In the genomic region with DNA sequence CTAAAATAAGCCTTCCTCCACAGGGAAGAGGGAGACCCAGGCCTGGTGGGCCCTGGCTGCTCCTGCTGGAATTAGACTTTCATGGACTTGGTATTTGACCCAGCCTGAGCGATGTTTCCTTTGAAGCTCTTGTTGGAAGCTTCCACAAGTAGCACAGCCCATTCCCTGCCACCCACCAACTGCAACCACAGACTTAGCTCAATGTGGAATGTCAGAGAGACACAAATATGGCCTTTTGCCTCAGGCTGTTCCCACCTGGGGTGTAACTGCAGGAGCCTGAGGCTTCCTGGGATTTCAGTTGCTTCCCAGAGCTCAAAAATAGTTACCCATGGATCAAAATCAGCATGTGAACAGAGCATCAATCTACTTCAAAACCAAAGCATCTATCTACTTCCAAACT, we compare ENCODE assay signal across 19 cellular contexts.
"Had no signal": no experiment of that assay in that cellular context is flagged by ENCODE, and none has a peak within 500 bp of the region (broad histone marks: within the 10 kb centered on the region; RNA-seq: fewer than 3 reads in every experiment).

No MANE protein-coding gene starts in this region.

- H3K9me3 ChIP-seq: colonic mucosa, heart left ventricle, left ventricle myocardium inferior, sigmoid colon, stomach, thyroid gland, vagina had no signal

- H3K4me3 Mint-ChIP-seq: activated CD4-positive, alpha-beta memory T cell treated with anti-CD3 and anti-CD28 coated beads, Interleukin-2, amount 10 ng/mL, durations not matched to agents 7 days and 5 days; activated CD4-positive, alpha-beta T cell treated with anti-CD3 and anti-CD28 coated beads for 36 hours; activated naive CD8-positive, alpha-beta T cell treated with anti-CD3 and anti-CD28 coated beads, Interleukin-2, amount 50 U/mL, for 24 hours; memory B cell; nephron progenitor cell had no signal

- H3K27ac Mint-ChIP-seq: activated CD4-positive, alpha-beta memory T cell treated with anti-CD3 and anti-CD28 coated beads, Interleukin-2, amount 10 ng/mL, durations not matched to agents 7 days and 5 days; activated CD4-positive, alpha-beta T cell treated with anti-CD3 and anti-CD28 coated beads for 36 hours; activated naive CD8-positive, alpha-beta T cell treated with anti-CD3 and anti-CD28 coated beads, Interleukin-2, amount 50 U/mL, for 24 hours had no signal

- H3K27ac ChIP-seq: colonic mucosa, heart left ventricle, left ventricle myocardium inferior, sigmoid colon, stomach, thyroid gland, vagina had no signal

- H3K4me3 ChIP-seq: colonic mucosa, heart left ventricle, left ventricle myocardium inferior, sigmoid colon, stomach, thyroid gland, vagina had no signal

- H3K36me3 Mint-ChIP-seq: memory B cell had no signal

- FAIRE-seq: astrocyte, keratinocyte had no signal

- H3K9me3 Mint-ChIP-seq: activated CD4-positive, alpha-beta memory T cell treated with anti-CD3 and anti-CD28 coated beads, Interleukin-2, amount 10 ng/mL, durations not matched to agents 7 days and 5 days; activated naive CD8-positive, alpha-beta T cell treated with anti-CD3 and anti-CD28 coated beads, Interleukin-2, amount 50 U/mL, for 24 hours; memory B cell; nephron progenitor cell had no signal

- H3K4me1 ChIP-seq: colonic mucosa, vagina had no signal

- H3K27me3 Mint-ChIP-seq: activated CD4-positive, alpha-beta T cell treated with anti-CD3 and anti-CD28 coated beads for 36 hours; memory B cell had no signal

- H3K27me3 ChIP-seq: colonic mucosa, heart left ventricle, sigmoid colon, stomach, thyroid gland, vagina had no signal

- H3K4me1 Mint-ChIP-seq: activated CD4-positive, alpha-beta memory T cell treated with anti-CD3 and anti-CD28 coated beads, Interleukin-2, amount 10 ng/mL, durations not matched to agents 7 days and 5 days; activated CD4-positive, alpha-beta T cell treated with anti-CD3 and anti-CD28 coated beads for 36 hours had no signal

- H3K36me3 ChIP-seq: colonic mucosa, heart left ventricle, left ventricle myocardium inferior, sigmoid colon, stomach, thyroid gland, vagina had no signal

- DNase-seq: activated CD4-positive, alpha-beta memory T cell treated with anti-CD3 and anti-CD28 coated beads, Interleukin-2, amount 10 ng/mL, durations not matched to agents 7 days and 5 days; activated CD4-positive, alpha-beta T cell treated with anti-CD3 and anti-CD28 coated beads for 36 hours; activated CD8-positive, alpha-beta memory T cell treated with anti-CD3 and anti-CD28 coated beads, Interleukin-2, amount 50 U/mL, for 4 hours; activated naive CD8-positive, alpha-beta T cell treated with anti-CD3 and anti-CD28 coated beads, Interleukin-2, amount 50 U/mL, for 24 hours; caudate nucleus; colonic mucosa; foreskin melanocyte; heart left ventricle; left ventricle myocardium inferior; nephron progenitor cell; sigmoid colon; stimulated activated CD4-positive, alpha-beta T cell treated with anti-CD3 and anti-CD28 coated beads, Interleukin-4, amount 100 ng/mL, for 1 hour; stimulated activated CD8-positive, alpha-beta memory T cell treated with anti-CD3 and anti-CD28 coated beads, Interleukin-4, amount 100 ng/mL, for 48 hours; stomach; thyroid gland had no signal

- ATAC-seq: activated CD4-positive, alpha-beta T cell treated with anti-CD3 and anti-CD28 coated beads for 36 hours; activated naive CD8-positive, alpha-beta T cell treated with anti-CD3 and anti-CD28 coated beads, Interleukin-2, amount 50 U/mL, for 24 hours; heart left ventricle had no signal
